ENCODE assay signal across 1 cellular context in genomic region chr7:87342231-87342630, GRCh38.
TF ChIP-seq lines count a peak whose summit lies in the region.

No MANE protein-coding gene starts in this region.

TF ChIP-seq in IMR-90, 13 proteins besides CTCF, POLR2A, EP300 and RAD21:
- TF ChIP-seq USF2 (IDR thresholded peaks at IDR 0.05; ENCODE audit: low read depth, low read length) (no peak), ELK1 (IDR thresholded peaks at IDR 0.05; ENCODE audit: borderline replicate concordance, low read depth, low read length) (no peak), RCOR1 (IDR thresholded peaks at IDR 0.05; ENCODE audit: insufficient replicate concordance, low read length) (no peak), SMC3 (IDR thresholded peaks at IDR 0.05; ENCODE audit: low read depth, low read length) (no peak), CEBPB (IDR thresholded peaks at IDR 0.05; ENCODE audit: low read depth, low read length) (no peak), BHLHE40 (IDR thresholded peaks at IDR 0.05; ENCODE audit: low read depth, low read length) (no peak), CHD1 (IDR thresholded peaks at IDR 0.05; ENCODE audit: low read depth, low read length) (no peak), RFX5 (IDR thresholded peaks at IDR 0.05; ENCODE audit: low read depth, low read length) (no peak), MAFK (IDR thresholded peaks at IDR 0.05; ENCODE audit: low read depth, low read length) (no peak), NFE2L2 (IDR thresholded peaks at IDR 0.05; ENCODE audit: low read depth, low read length) (no peak)
